In the genomic region with DNA sequence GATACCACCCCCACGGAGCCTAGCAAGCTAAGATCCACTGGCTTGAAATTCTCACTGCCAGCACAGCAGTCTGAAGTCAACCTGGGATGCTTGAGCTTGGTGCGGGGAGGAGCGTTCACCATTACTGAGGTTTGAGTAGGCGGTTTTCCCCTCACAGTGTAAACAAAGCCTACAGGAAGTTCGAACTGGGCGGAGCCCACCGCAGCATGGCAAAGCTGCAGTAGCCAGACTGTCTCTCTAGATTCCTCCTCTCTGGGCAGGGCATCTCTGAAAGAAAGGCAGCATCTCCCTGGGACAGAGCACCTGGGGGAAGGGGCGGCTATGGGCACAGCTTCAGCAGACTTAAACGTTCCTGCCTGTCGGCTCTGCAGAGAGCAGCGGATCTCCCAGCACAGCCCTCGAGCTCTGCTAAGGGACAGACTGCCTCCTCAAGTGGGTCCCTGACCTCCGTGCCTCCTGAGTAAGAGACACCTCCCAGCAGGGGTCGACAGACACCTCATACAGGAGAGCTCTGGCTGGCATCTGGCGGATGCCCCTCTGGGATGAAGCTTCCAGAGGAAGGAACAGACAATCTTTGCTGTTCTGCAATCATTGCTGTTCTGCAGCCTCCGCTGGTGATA, we compare ENCODE assay signal across 8 cellular contexts. TPM values are rescaled to one million over a fixed set of nuclear protein-coding genes. Genes with fewer than 3 reads are reported as not detected.
DNase-seq lines count a peak whose midpoint lies in the region; ATAC-seq and TF ChIP-seq lines count a peak whose summit lies in the region.
"Not testable (repeated sequence)": the region's sequence is repeated elsewhere in the genome, so short reads cannot be mapped to it uniquely, and the experiment has no call there.

No MANE protein-coding gene starts in this region.

- H3K36me3 Mint-ChIP-seq in activated naive CD8-positive, alpha-beta T cell = peaks cover 41% of the 10 kb centered on the region

- peak; percentile 75 for ATAC-seq in GM21360 (IDR thresholded peaks at IDR 0.05; ENCODE audit: unreplicated experiment)
- ATAC-seq in HG03432 (IDR thresholded peaks at IDR 0.05; ENCODE audit: unreplicated experiment) = peak; percentile 82
- peak; percentile 41 for ATAC-seq in left lung

- H3K27ac ChIP-seq in left lung = not testable (repeated sequence)

- H3K4me3 ChIP-seq in left lung = not testable (repeated sequence)

- not testable (repeated sequence) for H3K9me3 ChIP-seq in left lung

- not testable (repeated sequence) for H3K27me3 Mint-ChIP-seq in activated naive CD8-positive, alpha-beta T cell

- H3K4me3 Mint-ChIP-seq in activated naive CD8-positive, alpha-beta T cell = peak overlapping the region; percentile 23

- H3K9me3 Mint-ChIP-seq in activated naive CD8-positive, alpha-beta T cell (ENCODE audit: low read depth) = peaks cover 36% of the 10 kb centered on the region

- TF ChIP-seq CTCF in left lung (IDR thresholded peaks at IDR 0.05) = not testable (repeated sequence)

- intact Hi-C loops in left lung (cut with DNase I) = not testable (repeated sequence)

- peaks cover 29% of the 10 kb centered on the region for H3K4me1 Mint-ChIP-seq in activated naive CD8-positive, alpha-beta T cell (ENCODE audit: low read depth)

- not testable (repeated sequence) for H3K27me3 ChIP-seq in left lung

- not testable (repeated sequence) for H3K36me3 ChIP-seq in left lung

- DNase-seq in COLO668 (lab: John Stamatoyannopoulos, UW; ENCODE audit: unreplicated experiment) = peak; percentile 41
- peak; percentile 81 for DNase-seq in NCI-H748 (lab: John Stamatoyannopoulos, UW; ENCODE audit: unreplicated experiment)
- peak; percentile 64 for DNase-seq in activated CD4-positive, alpha-beta T cell treated with anti-CD3 and anti-CD28 coated beads for 48 hours
- peak in 1 of 2 donors; percentile 61 for DNase-seq in left lung
- DNase-seq in stimulated activated CD8-positive, alpha-beta memory T cell treated with anti-CD3 and anti-CD28 coated beads, Interleukin-12 subunit alpha, Interleukin-12 subunit beta, amount 100 ng/mL, for 1 hour (ENCODE audit: low read depth) = peak; percentile 44

- H3K4me1 ChIP-seq in left lung = peaks cover 0 to 10% of the 10 kb centered on the region in 2 donors

- peak overlapping the region; percentile 66 for H3K27ac Mint-ChIP-seq in activated naive CD8-positive, alpha-beta T cell

RNA-seq across cellular contexts. Expression of a gene that starts 34.6 kb away (rescaled TPM):
- total RNA-seq in left lung = 10 to 100 TPM; 14.0 to 17.3 TPM
